18 cellular contexts compared by ENCODE assay signal in the genomic region with DNA sequence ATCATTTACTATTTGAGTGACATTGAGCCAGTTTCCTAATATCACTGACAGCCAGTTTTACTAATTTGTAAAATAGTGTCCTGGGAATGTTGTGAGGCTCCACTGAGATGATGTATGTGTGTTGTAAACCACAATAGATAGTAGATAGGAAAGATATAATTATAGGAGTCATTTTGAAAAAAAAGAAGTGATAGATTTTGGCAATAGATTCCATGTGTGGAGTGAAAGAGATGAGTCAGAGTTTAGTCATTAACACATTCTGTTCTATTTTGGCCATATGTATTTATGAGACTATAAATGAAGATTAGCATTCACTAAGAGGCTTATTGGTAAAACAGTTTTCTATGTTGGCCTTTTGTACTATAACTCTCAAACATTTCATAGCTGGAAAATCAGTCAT.
DNase-seq lines count a peak whose midpoint lies in the region; ATAC-seq and TF ChIP-seq lines count a peak whose summit lies in the region.
"Had no signal": no experiment of that assay in that cellular context is flagged by ENCODE, and none has a peak within 500 bp of the region (broad histone marks: within the 10 kb centered on the region; RNA-seq: fewer than 3 reads in every experiment).

No MANE protein-coding gene starts in this region.

- no peak for TF ChIP-seq RAD21 in SK-N-SH (IDR thresholded peaks at IDR 0.05; ENCODE audit: low read length)

- H3K9me3 ChIP-seq in SK-N-SH, result no peaks in the 10 kb centered on the region
- no peaks in the 10 kb centered on the region for H3K9me3 ChIP-seq in SJCRH30 (replicated peaks)
- H3K9me3 ChIP-seq: body of pancreas, gastrocnemius medialis, right atrium auricular region, thoracic aorta had no signal

- H3K4me3 ChIP-seq in SK-N-SH (ENCODE audit: low read depth in 2 of 2, low read length in 1 of 2), result no peak overlapping the region
- no peak overlapping the region for H3K4me3 ChIP-seq in fibroblast of the aortic adventitia (ENCODE audit: low read depth, low read length)
- no peak overlapping the region for H3K4me3 ChIP-seq in SJCRH30
- H3K4me3 ChIP-seq: body of pancreas, gastrocnemius medialis, right atrium auricular region, thoracic aorta had no signal

- no peak overlapping the region for H3K27ac ChIP-seq in SK-N-SH (ENCODE audit: low read depth in 2 of 2, low read length in 1 of 2)
- H3K27ac ChIP-seq in SJCRH30, result no peak overlapping the region
- H3K27ac ChIP-seq: body of pancreas, gastrocnemius medialis, right atrium auricular region, thoracic aorta, WERI-Rb-1 had no signal

- no peaks in the 10 kb centered on the region for H3K27me3 Mint-ChIP-seq in Calu3 (ENCODE audit: unreplicated experiment)

- DNase-seq in ACHN (peak; percentile 2), SK-N-SH (no peak), fibroblast of the aortic adventitia (ENCODE audit: low read depth) (peak; percentile 33), Calu3 (no peak), SJCRH30 (no peak), medulla oblongata (ENCODE audit: extremely low spot score) (no peak)
- DNase-seq in activated CD4-positive, CD25-positive, alpha-beta regulatory T cell (lab: John Stamatoyannopoulos, UW), result no peak
- DNase-seq: activated effector memory CD4-positive, alpha-beta T cell treated with Interleukin-2 at 50 U/mL for 16 hours; body of pancreas; gastrocnemius medialis; KG1; NCI-H446; nephron progenitor cell; stimulated activated CD4-positive, alpha-beta T cell treated with anti-CD3 and anti-CD28 coated beads, Interleukin-2, amount 100 ng/mL, for 24 hours; WERI-Rb-1 had no signal

- no peaks in the 10 kb centered on the region for H3F3A ChIP-seq in SK-N-SH (replicated peaks; ENCODE audit: insufficient read depth)

- H3K9me2 ChIP-seq in SK-N-SH, result no peaks in the 10 kb centered on the region

- no peaks in the 10 kb centered on the region for H3K79me2 ChIP-seq in SK-N-SH (ENCODE audit: insufficient read depth)

- H2AFZ ChIP-seq in SK-N-SH (ENCODE audit: low read depth), result no peak overlapping the region

- H3K36me3 ChIP-seq in SK-N-SH (replicated peaks in 1 of 2; ENCODE audit: control insufficient read depth in 1 of 2, insufficient read depth in 2 of 2, low read length in 1 of 2) (no peaks in the 10 kb centered on the region), SJCRH30 (no peaks in the 10 kb centered on the region)
- H3K36me3 ChIP-seq: gastrocnemius medialis, right atrium auricular region, thoracic aorta, WERI-Rb-1 had no signal

- no peak overlapping the region for H3K4me2 ChIP-seq in SK-N-SH

- in situ Hi-C loops in ACHN (cut with HindIII; ENCODE audit: low pct_ligation_motif_present, low pct_unique_long_range_greater_than_20kb, low sequenced_read_pairs), result no loop called here

- no peak for TF ChIP-seq EP300 in SK-N-SH (IDR thresholded peaks at IDR 0.05; ENCODE audit: borderline replicate concordance in 1 of 2, low read depth in 1 of 2, low read length in 1 of 2)

- peaks cover 13% of the 10 kb centered on the region for H3K4me1 Mint-ChIP-seq in Calu3 (ENCODE audit: low read depth, unreplicated experiment)
- H3K4me1 Mint-ChIP-seq: nephron progenitor cell had no signal

- no peak overlapping the region for H3K4me3 Mint-ChIP-seq in Calu3 (ENCODE audit: low read depth, unreplicated experiment)
- H3K4me3 Mint-ChIP-seq: nephron progenitor cell had no signal

- H3K4me1 ChIP-seq in SK-N-SH (ENCODE audit: control insufficient read depth in 1 of 2, insufficient read depth in 2 of 2, low read depth in 1 of 2, low read length in 1 of 2), result peaks cover 0 to 5% of the 10 kb centered on the region in 2 experiments; a peak in 2 of 4 replicates
- no peaks in the 10 kb centered on the region for H3K4me1 ChIP-seq in SJCRH30
- H3K4me1 ChIP-seq: body of pancreas, gastrocnemius medialis, right atrium auricular region had no signal

- no peak overlapping the region for H3K9ac ChIP-seq in SK-N-SH

- no peak overlapping the region for H3K27ac Mint-ChIP-seq in Calu3 (ENCODE audit: unreplicated experiment)
- H3K27ac Mint-ChIP-seq: nephron progenitor cell had no signal

- H3K27me3 ChIP-seq in SK-N-SH (ENCODE audit: insufficient read depth) (no peaks in the 10 kb centered on the region), SJCRH30 (no peaks in the 10 kb centered on the region)
- H3K27me3 ChIP-seq: body of pancreas, gastrocnemius medialis, right atrium auricular region had no signal

- peaks cover 8% of the 10 kb centered on the region for H3K9me3 Mint-ChIP-seq in Calu3 (ENCODE audit: low read depth, unreplicated experiment)
- H3K9me3 Mint-ChIP-seq: nephron progenitor cell had no signal

- no peak for TF ChIP-seq CTCF in SK-N-SH (IDR thresholded peaks at IDR 0.05)
- TF ChIP-seq CTCF in fibroblast of the aortic adventitia (IDR thresholded peaks at IDR 0.05; ENCODE audit: insufficient read depth, low read length), result no peak
- TF ChIP-seq CTCF in Calu3 (IDR thresholded peaks at IDR 0.05; ENCODE audit: unreplicated experiment), result no peak

- intact Hi-C loops in Calu3 (cut with micrococcal nuclease; ENCODE audit: unreplicated experiment), result no loop called here

- POLR2A ChIA-PET in SK-N-SH (lab: Yijun Ruan, JAX), result no interaction called here

- no peaks in the 10 kb centered on the region for H3K36me3 Mint-ChIP-seq in Calu3 (ENCODE audit: insufficient read depth, unreplicated experiment)

- ATAC-seq in GM18909 (IDR thresholded peaks at IDR 0.05; ENCODE audit: poor library complexity, unreplicated experiment), result peak; percentile 45
- ATAC-seq: body of pancreas, gastrocnemius medialis had no signal

- BruUV-seq in Calu3 (replicated peaks; lab: Mats Ljungman, UMichigan), result no TSS peak

- CTCF ChIA-PET in SK-N-SH (lab: Yijun Ruan, JAX) (interaction anchor here (1.4 kb wide), 1 partner anchor 34 kb away, joined by 3 read pairs; no protein-coding TSS in a partner anchor), Calu3 (lab: Charles Lee) (no interaction called here)

- no peaks in the 10 kb centered on the region for H4K20me1 ChIP-seq in SK-N-SH (ENCODE audit: insufficient read depth)

TF ChIP-seq in SK-N-SH, 30 proteins besides CTCF, POLR2A, EP300 and RAD21 (continues in another document):
- no peak for TF ChIP-seq USF2 (IDR thresholded peaks at IDR 0.05; ENCODE audit: borderline replicate concordance, low read depth, low read length)
- no peak for TF ChIP-seq RCOR1 (IDR thresholded peaks at IDR 0.05; ENCODE audit: low read length)
- no peak for TF ChIP-seq TAF1 (IDR thresholded peaks at IDR 0.05; ENCODE audit: borderline replicate concordance, low read depth, low read length)
- TF ChIP-seq YY1 (IDR thresholded peaks at IDR 0.05; ENCODE audit: low read depth), result no peak
- no peak for TF ChIP-seq NRF1 (IDR thresholded peaks at IDR 0.05; ENCODE audit: low read depth, low read length)
- TF ChIP-seq TEAD4 (IDR thresholded peaks at IDR 0.05; ENCODE audit: borderline replicate concordance, insufficient read depth), result 0 out of 2 replicates have a peak, but pooled peaks have one; percentile 31
- no peak for TF ChIP-seq RFX5 (IDR thresholded peaks at IDR 0.05; ENCODE audit: low read length)
- TF ChIP-seq POLR2AphosphoS5 (IDR thresholded peaks at IDR 0.05; ENCODE audit: low read depth, low read length), result no peak
- no peak for TF ChIP-seq RXRA (IDR thresholded peaks at IDR 0.05; ENCODE audit: borderline replicate concordance, low read depth)
- TF ChIP-seq FOXM1 (IDR thresholded peaks at IDR 0.05; ENCODE audit: low read depth), result no peak
- TF ChIP-seq GABPA (IDR thresholded peaks at IDR 0.05; ENCODE audit: low read depth), result no peak
- no peak for TF ChIP-seq MAX (IDR thresholded peaks at IDR 0.05; ENCODE audit: low read depth)
- no peak for TF ChIP-seq NFIC (IDR thresholded peaks at IDR 0.05; ENCODE audit: borderline replicate concordance)
- TF ChIP-seq TCF12 (IDR thresholded peaks at IDR 0.05), result peak; percentile 44
- no peak for TF ChIP-seq MXI1 (IDR thresholded peaks at IDR 0.05; ENCODE audit: low read depth, low read length)
- TF ChIP-seq FOSL2 (IDR thresholded peaks at IDR 0.05; ENCODE audit: borderline replicate concordance, low read depth), result peak; percentile 52; the same call in 1 of the 2 replicates
- no peak for TF ChIP-seq USF1 (IDR thresholded peaks at IDR 0.05; ENCODE audit: borderline replicate concordance, low read depth)
- no peak for TF ChIP-seq IRF3 (IDR thresholded peaks at IDR 0.05; ENCODE audit: low read depth, low read length)
- no peak for TF ChIP-seq GATA2 (CRISPR knock-in tag; IDR thresholded peaks at IDR 0.05)

Comparison
In these comparisons a context has a peak if more than half of its experiments do, and no peak if none do; other contexts are left out.
1. DNase-seq: peak in ACHN (single experiment) and fibroblast of the aortic adventitia (single experiment); none in SK-N-SH (single experiment), Calu3 (single experiment), SJCRH30 (0 of 2), medulla oblongata (single experiment) and activated CD4-positive, CD25-positive, alpha-beta regulatory T cell (0 of 4).